In the genomic region with DNA sequence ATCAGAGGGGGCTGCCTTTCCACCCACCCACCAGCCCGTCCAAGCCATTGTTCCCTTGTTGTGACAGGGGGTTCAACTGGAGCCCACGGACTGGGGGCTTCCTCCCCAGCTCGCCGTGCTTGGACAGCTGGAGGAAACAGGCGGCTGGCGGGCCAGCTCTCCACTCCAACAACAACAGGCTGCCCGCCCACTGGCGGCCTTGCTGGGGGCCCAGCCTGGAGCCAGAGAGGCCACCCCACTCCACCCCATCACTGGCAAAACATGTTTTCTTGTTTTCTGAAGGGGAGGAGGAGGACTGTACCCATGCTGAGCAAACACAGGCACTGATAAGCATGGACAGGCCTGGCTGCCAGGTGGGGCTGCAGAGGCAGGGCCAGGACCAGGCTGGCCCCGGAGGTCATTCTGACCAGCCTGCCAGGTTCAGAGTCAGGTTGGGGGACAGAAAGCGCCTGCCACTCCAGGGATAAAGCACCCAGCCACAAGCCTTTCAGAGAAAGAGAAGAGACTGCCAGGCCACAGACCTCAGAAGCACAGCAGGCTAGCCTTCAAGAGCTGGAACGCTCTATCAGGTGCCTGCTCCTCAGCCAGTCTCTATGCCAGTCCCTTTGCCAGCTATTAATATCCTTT, we compare ENCODE assay signal across 19 cellular contexts. TPM values are rescaled to one million over a fixed set of nuclear protein-coding genes. Genes with fewer than 3 reads are reported as not detected.
DNase-seq lines count a peak whose midpoint lies in the region; ATAC-seq, FAIRE-seq and TF ChIP-seq lines count a peak whose summit lies in the region.
"Had no signal": no experiment of that assay in that cellular context is flagged by ENCODE, and none has a peak within 500 bp of the region (broad histone marks: within the 10 kb centered on the region; RNA-seq: fewer than 3 reads in every experiment).

No MANE protein-coding gene starts in this region.

- H3K36me3 Mint-ChIP-seq in activated T-cell treated with anti-CD3 and anti-CD28 coated beads, Interleukin-2, amount 50 U/mL, for 72 hours (ENCODE audit: insufficient read depth in 2 of 2): no peaks in the 10 kb centered on the region
- no peaks in the 10 kb centered on the region for H3K36me3 Mint-ChIP-seq in activated CD4-positive, alpha-beta memory T cell treated with anti-CD3 and anti-CD28 coated beads, Interleukin-2, amount 10 ng/mL, durations not matched to agents 7 days and 5 days (ENCODE audit: low read depth)
- H3K36me3 Mint-ChIP-seq: CD4-positive, alpha-beta memory T cell had no signal

- peaks cover 0 to 3% of the 10 kb centered on the region in 2 donors for H3K9me3 Mint-ChIP-seq in activated T-cell treated with anti-CD3 and anti-CD28 coated beads, Interleukin-2, amount 50 U/mL, for 72 hours
- no peaks in the 10 kb centered on the region for H3K9me3 Mint-ChIP-seq in activated CD4-positive, alpha-beta memory T cell treated with anti-CD3 and anti-CD28 coated beads, Interleukin-2, amount 10 ng/mL, durations not matched to agents 7 days and 5 days

- H3K4me3 ChIP-seq in K562 (no peak overlapping the region), stomach (peak overlapping the region in 1 of 4 donors; percentile 6)
- H3K4me3 ChIP-seq: HAP-1, smooth muscle cell had no signal

- TF ChIP-seq POLR2A in K562 (conservative IDR thresholded peaks at IDR 0.05) (no peak), stomach (IDR thresholded peaks at IDR 0.05) (no peak)

- H3K27me3 ChIP-seq in K562 (ENCODE audit: control insufficient read depth in 2 of 2, insufficient read depth in 2 of 2, low read length in 2 of 2): peaks cover 0 to 7% of the 10 kb centered on the region in 2 experiments; a peak in 2 of 5 replicates
- H3K27me3 ChIP-seq in stomach: no peaks in the 10 kb centered on the region
- H3K27me3 ChIP-seq: brain microvascular endothelial cell had no signal

- ATAC-seq in K562: peak; percentile 49
- ATAC-seq in activated T-cell treated with anti-CD3 and anti-CD28 coated beads, Interleukin-2, amount 50 U/mL, for 72 hours (replicated peaks in 1 of 2): no peak

- no peaks in the 10 kb centered on the region for H3K36me3 ChIP-seq in K562 (ENCODE audit: control insufficient read depth, insufficient read depth, low read length)
- no peaks in the 10 kb centered on the region for H3K36me3 ChIP-seq in stomach
- H3K36me3 ChIP-seq: brain microvascular endothelial cell, HAP-1 had no signal

- H3K27ac ChIP-seq in K562 (ENCODE audit: extremely low read depth, low read depth, low read length) (no peak overlapping the region), stomach (peak overlapping the region; percentile 16 to 77 (median 74))
- H3K27ac ChIP-seq: brain microvascular endothelial cell, epithelial cell of prostate, HL-60 had no signal

- H4K20me1 ChIP-seq in K562 (replicated peaks; ENCODE audit: control insufficient read depth, insufficient read depth, low read length): no peaks in the 10 kb centered on the region

- no peak for TF ChIP-seq RAD21 in K562 (CRISPR knock-in tag; conservative IDR thresholded peaks at IDR 0.05 in 1 of 2, IDR thresholded peaks at IDR 0.05 in 1 of 2)

- H3K9me3 ChIP-seq in K562 (replicated peaks; ENCODE audit: control insufficient read depth, insufficient read depth, low read depth, low read length) (no peaks in the 10 kb centered on the region), stomach (peaks cover 0 to 8% (median 0%) of the 10 kb centered on the region in 4 donors)
- H3K9me3 ChIP-seq: HAP-1 had no signal

- peaks cover 0 to 7% of the 10 kb centered on the region in 2 experiments; a peak in 2 of 5 replicates for H3K4me1 ChIP-seq in K562 (replicated peaks in 1 of 2; ENCODE audit: control insufficient read depth in 2 of 2, insufficient read depth in 2 of 2, low read length in 2 of 2)
- H3K4me1 ChIP-seq in stomach: peaks cover 10 to 21% (median 17%) of the 10 kb centered on the region in 4 donors
- H3K4me1 ChIP-seq: HAP-1 had no signal

- in situ Hi-C loops in K562 (cut with MboI): no loop called here

- CTCF ChIA-PET in K562 (lab: Yijun Ruan, JAX; ENCODE audit: low intra/inter-chr PET ratio): no interaction called here
- CTCF ChIA-PET in activated CD4-positive, alpha-beta memory T cell treated with anti-CD3 and anti-CD28 coated beads, Interleukin-2, amount 10 ng/mL, durations not matched to agents 7 days and 5 days (lab: Charles Lee): interaction anchor here (0.9 to 1.0 kb wide), 2 partner anchors 23 to 27 kb away, joined by 3 read pairs; no protein-coding TSS in a partner anchor

- no peaks in the 10 kb centered on the region for H3K79me2 ChIP-seq in K562 (ENCODE audit: control insufficient read depth, insufficient read depth, low read length)

- H3K9me1 ChIP-seq in K562 (ENCODE audit: control insufficient read depth, insufficient read depth, low read length): no peaks in the 10 kb centered on the region

- H3K27ac Mint-ChIP-seq in activated T-cell treated with anti-CD3 and anti-CD28 coated beads, Interleukin-2, amount 50 U/mL, for 72 hours: no peak overlapping the region
- H3K27ac Mint-ChIP-seq in activated CD4-positive, alpha-beta memory T cell treated with anti-CD3 and anti-CD28 coated beads, Interleukin-2, amount 10 ng/mL, durations not matched to agents 7 days and 5 days: no peak overlapping the region

- DNase-seq in DMS153 (lab: John Stamatoyannopoulos, UW) (peak; percentile 39), DMS153 treated with DMSO at 0.1 percent for 48 hours (lab: John Stamatoyannopoulos, UW; ENCODE audit: unreplicated experiment) (no peak), K562 (ENCODE audit: extremely low read depth in 1 of 4, low spot score in 3 of 4) (peak in 1 of 4 experiments; percentile 14), left kidney (ENCODE audit: low read depth, low spot score) (peak; percentile 29), stomach (peak; percentile 75), T-helper 2 cell (no peak)
- no peak for DNase-seq in activated T-cell treated with anti-CD3 and anti-CD28 coated beads, Interleukin-2, amount 50 U/mL, for 72 hours
- DNase-seq in activated CD4-positive, alpha-beta memory T cell treated with anti-CD3 and anti-CD28 coated beads, Interleukin-2, amount 10 ng/mL, durations not matched to agents 7 days and 5 days: no peak
- DNase-seq: 8988T; activated CD4-positive, alpha-beta T cell treated with anti-CD3 and anti-CD28 coated beads, Interleukin-2, amount 50 U/mL, for 1 hour; brain microvascular endothelial cell; CD4-positive, alpha-beta memory T cell; hippocampal formation; NCI-H2171 had no signal

- no peak overlapping the region for H2AFZ ChIP-seq in K562 (ENCODE audit: low read depth, low read length)

- intact Hi-C loops in K562 (cut with micrococcal nuclease) (no loop called here), stomach (cut with DNase I; ENCODE audit: low total_unique reads) (no loop called here)

- H3K9ac ChIP-seq in K562 (ENCODE audit: insufficient read depth in 1 of 2, low read depth in 2 of 2, low read length in 2 of 2): peak overlapping the region in 1 of 2 experiments; percentile 46; a peak in 2 of 4 replicates

- peaks cover 4% of the 10 kb centered on the region for H3K4me1 Mint-ChIP-seq in activated T-cell treated with anti-CD3 and anti-CD28 coated beads, Interleukin-2, amount 50 U/mL, for 72 hours (ENCODE audit: low read depth)
- H3K4me1 Mint-ChIP-seq in activated CD4-positive, alpha-beta memory T cell treated with anti-CD3 and anti-CD28 coated beads, Interleukin-2, amount 10 ng/mL, durations not matched to agents 7 days and 5 days: no peaks in the 10 kb centered on the region
- H3K4me1 Mint-ChIP-seq: CD4-positive, alpha-beta memory T cell had no signal

- no peak for TF ChIP-seq CTCF in K562 (IDR thresholded peaks at IDR 0.05 in 2 of 3, conservative IDR thresholded peaks at IDR 0.05 in 1 of 3; ENCODE audit: insufficient read depth in 2 of 3, low read depth in 1 of 3, low read length in 3 of 3)
- no peak for TF ChIP-seq CTCF in stomach (IDR thresholded peaks at IDR 0.05)

- no peak overlapping the region for H3K4me3 Mint-ChIP-seq in activated T-cell treated with anti-CD3 and anti-CD28 coated beads, Interleukin-2, amount 50 U/mL, for 72 hours
- H3K4me3 Mint-ChIP-seq in activated CD4-positive, alpha-beta memory T cell treated with anti-CD3 and anti-CD28 coated beads, Interleukin-2, amount 10 ng/mL, durations not matched to agents 7 days and 5 days: no peak overlapping the region
- H3K4me3 Mint-ChIP-seq: CD4-positive, alpha-beta memory T cell had no signal

- WGBS in K562 (ENCODE audit: insufficient coverage, low coverage, missing lambda C conversion rate): 7% methylated on average over 11 of the region's 11 CpGs
- WGBS in stomach, 5 donors: 30 to 59% (median 39%) methylated on average over 9 to 11 of the region's 11 CpGs

- no peaks in the 10 kb centered on the region for H3K27me3 Mint-ChIP-seq in activated T-cell treated with anti-CD3 and anti-CD28 coated beads, Interleukin-2, amount 50 U/mL, for 72 hours (ENCODE audit: low read depth)
- H3K27me3 Mint-ChIP-seq in activated CD4-positive, alpha-beta memory T cell treated with anti-CD3 and anti-CD28 coated beads, Interleukin-2, amount 10 ng/mL, durations not matched to agents 7 days and 5 days: no peaks in the 10 kb centered on the region
- H3K27me3 Mint-ChIP-seq: CD4-positive, alpha-beta memory T cell had no signal

- no peak for TF ChIP-seq EP300 in K562 (IDR thresholded peaks at IDR 0.05; ENCODE audit: low read length)
- TF ChIP-seq EP300 in stomach (IDR thresholded peaks at IDR 0.05): no peak

- BruUV-seq in K562 (replicated peaks; lab: Mats Ljungman, UMichigan): no TSS peak

- FAIRE-seq in K562 (lab: Jason Lieb, UNC): no peak

- no peak overlapping the region for H3K4me2 ChIP-seq in K562 (ENCODE audit: insufficient read depth, low read length)
- H3K4me2 ChIP-seq: smooth muscle cell had no signal

- POLR2A ChIA-PET in K562 (lab: Yijun Ruan, JAX): interaction anchor here (0.6 to 1.2 kb wide), 5 partner anchors 10 to 953 kb away, joined by 3 read pairs; no protein-coding TSS in a partner anchor
- POLR2A ChIA-PET in activated CD4-positive, alpha-beta memory T cell treated with anti-CD3 and anti-CD28 coated beads, Interleukin-2, amount 10 ng/mL, durations not matched to agents 7 days and 5 days (lab: Charles Lee): no interaction called here

RNA-seq across cellular contexts. Expression of a gene that starts 32.8 kb away (rescaled TPM):
- total RNA-seq in K562 (2011; cell fraction: chromatin; rRNA removed; ENCODE audit: low replicate concordance): 0.23 TPM in 1 of 2 replicates, not detected in the other
- 0.39 and 0.50 TPM in 2 replicates for total RNA-seq in K562 (2011; cell fraction: nucleolus; rRNA removed)
- total RNA-seq in K562 (2011; cell fraction: nucleoplasm; rRNA removed): 0.37 TPM in 1 of 2 replicates, not detected in the other
- total RNA-seq in K562 (2014; rRNA removed) (0.08 TPM in 1 of 2 replicates, not detected in the other), K562 (2014; rRNA removed; fragmentation: Illumina TruSeq; extraction: Trizol) (not detected in 2 replicates), K562 (2015; rRNA removed; fragmentation: Illumina TruSeq; extraction: Trizol) (not detected in 2 replicates), K562 (2021) (0.16 TPM in 1 of 2 replicates, not detected in the other), stomach (1 to 10 TPM in 3 of 5 donors, not detected in 2; 1.7 to 4.8 (median 2.3) TPM)
- polyA plus RNA-seq in K562 (2011; rRNA removed) (0.05 and 0.24 TPM in 2 replicates), K562 (2014; fragmentation: Illumina TruSeq; extraction: Trizol) (0.10 TPM in 1 of 2 replicates, not detected in the other), K562 (2014; fragmentation: Nextera tagmentation; extraction: Ambion mirVana) (not detected), K562 (2014; rRNA removed) (not detected in 2 replicates), stomach (1 to 10 TPM; 2.2 to 2.9 (median 2.6) TPM)
- 0.03 and 1.1 TPM in 2 replicates for polyA plus RNA-seq in K562 (2011; cell fraction: cytosol; rRNA removed)
- 0.07 and 0.82 TPM in 2 replicates for polyA plus RNA-seq in K562 (2011; cell fraction: nucleus; rRNA removed)
- 0.08 and 0.09 TPM in 2 replicates for polyA plus RNA-seq in K562 (2012)
- 0.28 TPM in 1 of 2 replicates, not detected in the other for polyA minus RNA-seq in K562 (2011; rRNA and poly(A)+ RNA removed)
- polyA minus RNA-seq in K562 (2011; cell fraction: cytosol; rRNA and poly(A)+ RNA removed): 0.57 TPM in 1 of 2 replicates, not detected in the other
- 0.27 TPM in 1 of 2 replicates, not detected in the other for polyA minus RNA-seq in K562 (2011; cell fraction: nucleus; rRNA and poly(A)+ RNA removed)
- under 1 TPM; 0.17 to 0.44 TPM for total RNA-seq in activated T-cell treated with anti-CD3 and anti-CD28 coated beads, Interleukin-2, amount 50 U/mL, for 72 hours
- total RNA-seq in activated CD4-positive, alpha-beta memory T cell treated with anti-CD3 and anti-CD28 coated beads, Interleukin-2, amount 10 ng/mL, durations not matched to agents 7 days and 5 days: not detected
- total RNA-seq: CD4-positive, alpha-beta memory T cell; OCI-LY7; smooth muscle cell had no signal
- polyA plus RNA-seq: CD4-positive, alpha-beta memory T cell; smooth muscle cell had no signal

RNA-seq across cellular contexts. Expression of a gene that starts 34.0 kb away (rescaled TPM):
- total RNA-seq in K562 (2011; cell fraction: chromatin; rRNA removed; ENCODE audit: low replicate concordance): 35.4 and 58.0 TPM in 2 replicates
- total RNA-seq in K562 (2011; cell fraction: nucleolus; rRNA removed): 39.9 and 42.4 TPM in 2 replicates
- 52.8 and 64.5 TPM in 2 replicates for total RNA-seq in K562 (2011; cell fraction: nucleoplasm; rRNA removed)
- total RNA-seq in K562 (2014; rRNA removed) (63.5 and 83.3 TPM in 2 replicates), K562 (2014; rRNA removed; fragmentation: Illumina TruSeq; extraction: Trizol) (57.7 and 63.9 TPM in 2 replicates), K562 (2015; rRNA removed; fragmentation: Illumina TruSeq; extraction: Trizol) (66.7 and 68.0 TPM in 2 replicates), K562 (2021) (71.4 and 72.3 TPM in 2 replicates), stomach (10 to 100 TPM in 3 of 5 donors, 1 to 10 TPM in 1, under 1 TPM in 1; 0.58 to 22.8 (median 12.5) TPM)
- polyA plus RNA-seq in K562 (2011; rRNA removed) (46.8 and 56.1 TPM in 2 replicates), K562 (2014; fragmentation: Illumina TruSeq; extraction: Trizol) (91.7 and 112 TPM in 2 replicates), K562 (2014; fragmentation: Nextera tagmentation; extraction: Ambion mirVana) (10 to 100 TPM; 51.7 to 54.1 TPM), K562 (2014; rRNA removed) (63.9 and 84.5 TPM in 2 replicates), stomach (10 to 100 TPM; 22.9 to 28.9 (median 26.4) TPM)
- polyA plus RNA-seq in K562 (2011; cell fraction: cytosol; rRNA removed): 66.5 and 83.9 TPM in 2 replicates
- polyA plus RNA-seq in K562 (2011; cell fraction: nucleus; rRNA removed): 38.6 and 39.9 TPM in 2 replicates
- 46.4 and 78.0 TPM in 2 replicates for polyA plus RNA-seq in K562 (2012)
- polyA minus RNA-seq in K562 (2011; rRNA and poly(A)+ RNA removed): 39.8 and 43.3 TPM in 2 replicates
- 20.3 and 25.4 TPM in 2 replicates for polyA minus RNA-seq in K562 (2011; cell fraction: cytosol; rRNA and poly(A)+ RNA removed)
- polyA minus RNA-seq in K562 (2011; cell fraction: nucleus; rRNA and poly(A)+ RNA removed): 12.9 and 25.4 TPM in 2 replicates
- 10 to 100 TPM; 50.8 to 52.8 TPM for total RNA-seq in activated T-cell treated with anti-CD3 and anti-CD28 coated beads, Interleukin-2, amount 50 U/mL, for 72 hours
- total RNA-seq in activated CD4-positive, alpha-beta memory T cell treated with anti-CD3 and anti-CD28 coated beads, Interleukin-2, amount 10 ng/mL, durations not matched to agents 7 days and 5 days: 10 to 100 TPM; 45.9 to 48.5 TPM

RNA-seq across cellular contexts. Expression of a gene that starts 44.6 kb away (rescaled TPM):
- total RNA-seq in K562 (2011; cell fraction: chromatin; rRNA removed; ENCODE audit: low replicate concordance): not detected in 2 replicates
- total RNA-seq in K562 (2011; cell fraction: nucleolus; rRNA removed): not detected in 2 replicates
- not detected in 2 replicates for total RNA-seq in K562 (2011; cell fraction: nucleoplasm; rRNA removed)
- total RNA-seq in K562 (2014; rRNA removed): not detected in 2 replicates
- not detected in 2 replicates for total RNA-seq in K562 (2014; rRNA removed; fragmentation: Illumina TruSeq; extraction: Trizol)
- not detected in 2 replicates for total RNA-seq in K562 (2015; rRNA removed; fragmentation: Illumina TruSeq; extraction: Trizol)
- total RNA-seq in K562 (2021): not detected in 2 replicates
- not detected in 2 replicates for polyA plus RNA-seq in K562 (2011; rRNA removed)
- polyA plus RNA-seq in K562 (2011; cell fraction: cytosol; rRNA removed): not detected in 2 replicates
- polyA plus RNA-seq in K562 (2011; cell fraction: nucleus; rRNA removed): not detected in 2 replicates
- 0.10 TPM in 1 of 2 replicates, not detected in the other for polyA plus RNA-seq in K562 (2012)
- polyA plus RNA-seq in K562 (2014; fragmentation: Illumina TruSeq; extraction: Trizol): not detected in 2 replicates
- polyA plus RNA-seq in K562 (2014; fragmentation: Nextera tagmentation; extraction: Ambion mirVana): not detected
- polyA plus RNA-seq in K562 (2014; rRNA removed): not detected in 2 replicates
- polyA minus RNA-seq in K562 (2011; rRNA and poly(A)+ RNA removed): not detected in 2 replicates
- not detected in 2 replicates for polyA minus RNA-seq in K562 (2011; cell fraction: cytosol; rRNA and poly(A)+ RNA removed)
- polyA minus RNA-seq in K562 (2011; cell fraction: nucleus; rRNA and poly(A)+ RNA removed): not detected in 2 replicates
- 1 to 10 TPM in 3 of 5 donors, under 1 TPM in 1, not detected in 1; 0.58 to 2.8 (median 1.8) TPM for total RNA-seq in stomach
- 10 to 100 TPM in 1 of 3 donors, 1 to 10 TPM in 2; 1.8 to 32.3 (median 3.1) TPM for polyA plus RNA-seq in stomach
- not detected for total RNA-seq in activated T-cell treated with anti-CD3 and anti-CD28 coated beads, Interleukin-2, amount 50 U/mL, for 72 hours
- not detected for total RNA-seq in activated CD4-positive, alpha-beta memory T cell treated with anti-CD3 and anti-CD28 coated beads, Interleukin-2, amount 10 ng/mL, durations not matched to agents 7 days and 5 days
- total RNA-seq: CD4-positive, alpha-beta memory T cell; OCI-LY7 had no signal
- polyA plus RNA-seq: CD4-positive, alpha-beta memory T cell had no signal

Comparison
In these comparisons a context has a peak if more than half of its experiments do, and no peak if none do; other contexts are left out.
1. DNase-seq: peak in DMS153 (single experiment), left kidney (single experiment) and stomach (single experiment); none in DMS153 treated with DMSO at 0.1 percent for 48 hours (single experiment), T-helper 2 cell (0 of 5), activated T-cell treated with anti-CD3 and anti-CD28 coated beads, Interleukin-2, amount 50 U/mL, for 72 hours (0 of 2) and activated CD4-positive, alpha-beta memory T cell treated with anti-CD3 and anti-CD28 coated beads, Interleukin-2, amount 10 ng/mL, durations not matched to agents 7 days and 5 days (single experiment).